ENCODE assay signal across 2 cellular contexts in genomic region chr5:103624035-103624461, GRCh38.
TF ChIP-seq lines count a peak whose summit lies in the region.

No MANE protein-coding gene starts in this region.

TF ChIP-seq in liver, 16 proteins besides CTCF, POLR2A, EP300 and RAD21 (continued from another document):
- TF ChIP-seq ZBTB33 (IDR thresholded peaks at IDR 0.05) (peak; percentile 55), RXRA (IDR thresholded peaks at IDR 0.05) (peak; percentile 59 to 78), REST (IDR thresholded peaks at IDR 0.05) (peak; percentile 69), TAF1 (conservative IDR thresholded peaks at IDR 0.05) (no peak), EGR1 (IDR thresholded peaks at IDR 0.05; ENCODE audit: low read depth in 2 of 2) (peak in 1 of 2 donors; percentile 21), JUND (IDR thresholded peaks at IDR 0.05) (peak; percentile 61 to 67), FOXA1 (IDR thresholded peaks at IDR 0.05) (peak; percentile 25), YY1 (IDR thresholded peaks at IDR 0.05) (peak; percentile 57), ATF3 (IDR thresholded peaks at IDR 0.05) (peak; percentile 48), HNF4G (IDR thresholded peaks at IDR 0.05) (no peak), MAX (IDR thresholded peaks at IDR 0.05) (peak; percentile 29)

TF ChIP-seq in HepG2, 621 proteins besides CTCF, POLR2A, EP300 and RAD21 (continued from another document):
- no peak for TF ChIP-seq MLX (CRISPR knock-in tag; IDR thresholded peaks at IDR 0.05)
